Comparison of ENCODE assay signal across 30 cellular contexts in genomic region chr5:160444407-160444806, GRCh38. TPM values are rescaled to one million over a fixed set of nuclear protein-coding genes. Genes with fewer than 3 reads are reported as not detected.
"Had no signal": no experiment of that assay in that cellular context is flagged by ENCODE, and none has a peak within 500 bp of the region (broad histone marks: within the 10 kb centered on the region; RNA-seq: fewer than 3 reads in every experiment).

No MANE protein-coding gene starts in this region.

- H3K36me3 ChIP-seq: ascending aorta, cardiac muscle cell, colonic mucosa had no signal

- DNase-seq: activated B cell treated with CpG ODN at 0.5 μM for 24 hours; activated CD4-positive, alpha-beta memory T cell treated with anti-CD3 and anti-CD28 coated beads for 36 hours; activated CD4-positive, alpha-beta T cell treated with anti-CD3 and anti-CD28 coated beads for 4 hours; activated CD4-positive, alpha-beta T cell treated with anti-CD3 and anti-CD28 coated beads, Interleukin-2, amount 50 U/mL, for 1 hour; activated CD4-positive, alpha-beta T cell treated with anti-CD3 and anti-CD28 coated beads, Interleukin-2, amount 50 U/mL, for 4 hours; activated CD4-positive, CD25-positive, alpha-beta regulatory T cell treated with anti-CD3 and anti-CD28 coated beads, Interleukin-2, amount 50 U/mL, for 72 hours; activated CD8-positive, alpha-beta memory T cell treated with anti-CD3 and anti-CD28 coated beads, Interleukin-2, amount 50 U/mL, for 4 hours; activated CD8-positive, alpha-beta T cell treated with anti-CD3 and anti-CD28 coated beads for 36 hours; activated effector memory CD4-positive, alpha-beta T cell treated with Interleukin-2 at 50 U/mL for 16 hours; activated gamma-delta T cell; activated naive CD4-positive, alpha-beta T cell treated with anti-CD3 and anti-CD28 coated beads, Interleukin-2, amount 10 ng/mL, durations not matched to agents 7 days and 5 days; activated naive CD4-positive, alpha-beta T cell treated with Interleukin-2 at 50 U/mL for 16 hours; activated naive CD8-positive, alpha-beta T cell treated with anti-CD3 and anti-CD28 coated beads, Interleukin-2, amount 10 ng/mL, durations not matched to agents 7 days and 5 days; activated naive CD8-positive, alpha-beta T cell treated with anti-CD3 and anti-CD28 coated beads, Interleukin-2, amount 50 U/mL, for 24 hours; activated T-cell treated with anti-CD3 and anti-CD28 coated beads for 4 hours; activated T-cell treated with anti-CD3 and anti-CD28 coated beads, Interleukin-2, amount 50 U/mL, for 1 hour; activated T-cell treated with anti-CD3 and anti-CD28 coated beads, Interleukin-2, amount 50 U/mL, for 4 hours; activated T-cell treated with anti-CD3 and anti-CD28 coated beads, Interleukin-2, amount 50 U/mL, for 72 hours; amygdala; anterior cingulate cortex; caudate nucleus; cerebellar nuclear complex; colonic mucosa; T-helper 2 cell; T-helper 9 cell had no signal

- H3K9me3 ChIP-seq: ascending aorta, colonic mucosa had no signal

- H3K27ac ChIP-seq: ascending aorta, cardiac muscle cell, colonic mucosa, VCaP had no signal

- H3K4me1 ChIP-seq: ascending aorta, colonic mucosa had no signal

- H3K27me3 ChIP-seq: ascending aorta, colonic mucosa had no signal

- H3K4me3 ChIP-seq: ascending aorta, cardiac muscle cell, colonic mucosa had no signal

- ATAC-seq: activated CD8-positive, alpha-beta T cell treated with anti-CD3 and anti-CD28 coated beads for 36 hours; activated naive CD8-positive, alpha-beta T cell treated with anti-CD3 and anti-CD28 coated beads, Interleukin-2, amount 50 U/mL, for 24 hours; activated T-cell treated with anti-CD3 and anti-CD28 coated beads, Interleukin-2, amount 50 U/mL, for 4 hours; activated T-cell treated with anti-CD3 and anti-CD28 coated beads, Interleukin-2, amount 50 U/mL, for 72 hours had no signal

- FAIRE-seq: bronchial epithelial cell, TTC549 had no signal

RNA-seq across cellular contexts. Expression of gene FAM200C, which starts 44.6 kb away (rescaled TPM):
- total RNA-seq: ascending aorta had no signal
